8 cellular contexts compared by ENCODE assay signal in genomic region chr22:35467788-35468187, GRCh38.
A peak's percentile ranks its signal among the peaks of the same experiment; 100 is the strongest.
DNase-seq lines count a peak whose midpoint lies in the region; ATAC-seq, FAIRE-seq and TF ChIP-seq lines count a peak whose summit lies in the region.

No MANE protein-coding gene starts in this region.

- POLR2A ChIA-PET in HepG2 (lab: Yijun Ruan, JAX), result no interaction called here

- no peak for TF ChIP-seq EP300 in HepG2 (IDR thresholded peaks at IDR 0.05; ENCODE audit: low read depth in 2 of 2, low read length in 2 of 2)
- no peak for TF ChIP-seq EP300 in HepG2 (CRISPR knock-in tag; IDR thresholded peaks at IDR 0.05; ENCODE audit: borderline replicate concordance)

- H3K27ac ChIP-seq in HepG2 (ENCODE audit: extremely low read length, insufficient read depth, low read length) (no peak overlapping the region), subcutaneous abdominal adipose tissue (ENCODE audit: low read depth, low read length) (peak overlapping the region; percentile 54)

- H3K36me3 Mint-ChIP-seq in activated CD8-positive, alpha-beta memory T cell treated with anti-CD3 and anti-CD28 coated beads, Interleukin-2, amount 10 ng/mL, durations not matched to agents 7 days and 5 days, result peaks cover 20% of the 10 kb centered on the region

- FAIRE-seq in HepG2 (lab: Jason Lieb, UNC), result no peak

- TF ChIP-seq RAD21 in HepG2 (CRISPR knock-in tag; IDR thresholded peaks at IDR 0.05), result no peak

- no peaks in the 10 kb centered on the region for H3K79me2 ChIP-seq in HepG2 (ENCODE audit: insufficient read depth, low read length)

- H3K4me3 Mint-ChIP-seq in activated CD8-positive, alpha-beta memory T cell treated with anti-CD3 and anti-CD28 coated beads, Interleukin-2, amount 10 ng/mL, durations not matched to agents 7 days and 5 days, result no peak overlapping the region

- DNase-seq in NCI-H146 (lab: John Stamatoyannopoulos, UW) (peak; percentile 75), dermis blood vessel endothelial cell (peak; percentile 94), HepG2 (ENCODE audit: low spot score) (no peak), NCI-H1105 (lab: John Stamatoyannopoulos, UW) (no peak), NOMO-1 treated with dmso at 0.1 percent for 144 hours (lab: John Stamatoyannopoulos, UW; ENCODE audit: unreplicated experiment) (no peak)
- DNase-seq in activated CD8-positive, alpha-beta memory T cell treated with anti-CD3 and anti-CD28 coated beads, Interleukin-2, amount 10 ng/mL, durations not matched to agents 7 days and 5 days, result no peak

- H3K4me2 ChIP-seq in HepG2 (ENCODE audit: low read depth, low read length), result peak overlapping the region; percentile 77

- in situ Hi-C loops in HepG2 (cut with HindIII; ENCODE audit: extremely low pct_ligation_motif_present, low pct_unique_long_range_greater_than_20kb), result no loop called here

- H3K27me3 Mint-ChIP-seq in activated CD8-positive, alpha-beta memory T cell treated with anti-CD3 and anti-CD28 coated beads, Interleukin-2, amount 10 ng/mL, durations not matched to agents 7 days and 5 days, result no peaks in the 10 kb centered on the region

- H3K4me1 Mint-ChIP-seq in activated CD8-positive, alpha-beta memory T cell treated with anti-CD3 and anti-CD28 coated beads, Interleukin-2, amount 10 ng/mL, durations not matched to agents 7 days and 5 days, result no peaks in the 10 kb centered on the region

- ATAC-seq in HepG2 (peak; percentile 63), GM19328 (IDR thresholded peaks at IDR 0.05; ENCODE audit: unreplicated experiment) (no peak)
- ATAC-seq in activated CD8-positive, alpha-beta memory T cell treated with anti-CD3 and anti-CD28 coated beads, Interleukin-2, amount 10 ng/mL, durations not matched to agents 7 days and 5 days, result no peak

- CTCF ChIA-PET in HepG2 (lab: Yijun Ruan, JAX; ENCODE audit: low intra/inter-chr PET ratio, low total read pairs), result no interaction called here
- CTCF ChIA-PET in activated CD8-positive, alpha-beta memory T cell treated with anti-CD3 and anti-CD28 coated beads, Interleukin-2, amount 10 ng/mL, durations not matched to agents 7 days and 5 days (lab: Charles Lee), result no interaction called here

- WGBS in HepG2 (ENCODE audit: low lambda C conversion rate), result 10% methylated on average over 3 of the region's 8 CpGs

- H3K9me3 ChIP-seq in HepG2 (ENCODE audit: low read length) (no peaks in the 10 kb centered on the region), subcutaneous abdominal adipose tissue (ENCODE audit: control insufficient read depth in 5 of 5, low read length in 5 of 5) (peaks cover 0 to 4% (median 4%) of the 10 kb centered on the region in 5 donors)

- intact Hi-C loops in HepG2 (cut with micrococcal nuclease; ENCODE audit: unreplicated experiment), result no loop called here

- no peak overlapping the region for H3K27ac Mint-ChIP-seq in activated CD8-positive, alpha-beta memory T cell treated with anti-CD3 and anti-CD28 coated beads, Interleukin-2, amount 10 ng/mL, durations not matched to agents 7 days and 5 days

- H3K4me1 ChIP-seq in HepG2 (ENCODE audit: insufficient read depth, low read length) (peaks cover 31% of the 10 kb centered on the region), subcutaneous abdominal adipose tissue (ENCODE audit: control insufficient read depth in 5 of 5, insufficient read depth in 5 of 5, low read length in 5 of 5) (peaks cover 9 to 30% (median 17%) of the 10 kb centered on the region in 5 donors)

- H3K4me3 ChIP-seq in HepG2 (replicated peaks in 1 of 3; ENCODE audit: insufficient read depth in 1 of 3, low read depth in 2 of 3, low read length in 3 of 3) (peak overlapping the region in 1 of 3 experiments; percentile 39; a peak in 1 of 6 replicates), subcutaneous abdominal adipose tissue (ENCODE audit: low read depth in 1 of 5, low read length in 5 of 5) (no peak overlapping the region)

- no peaks in the 10 kb centered on the region for H3K9me3 Mint-ChIP-seq in activated CD8-positive, alpha-beta memory T cell treated with anti-CD3 and anti-CD28 coated beads, Interleukin-2, amount 10 ng/mL, durations not matched to agents 7 days and 5 days (ENCODE audit: low read depth)

- H2AFZ ChIP-seq in HepG2 (ENCODE audit: low read length), result no peak overlapping the region

- H4K20me1 ChIP-seq in HepG2 (ENCODE audit: insufficient read depth, low read length), result no peaks in the 10 kb centered on the region

- 0 out of 4 replicates have a peak, but pooled peaks have one; percentile 22 to 28 for TF ChIP-seq POLR2A in HepG2 (IDR thresholded peaks at IDR 0.05; ENCODE audit: insufficient read depth in 1 of 2, low read depth in 2 of 2, low read length in 2 of 2)

- H3K27me3 ChIP-seq in HepG2 (ENCODE audit: control insufficient read depth in 1 of 2, insufficient read depth in 2 of 2, low read length in 2 of 2), result peaks cover 0 to 4% of the 10 kb centered on the region in 2 experiments; a peak in 1 of 5 replicates
- H3K27me3 ChIP-seq in subcutaneous abdominal adipose tissue (ENCODE audit: control insufficient read depth in 5 of 5, insufficient read depth in 4 of 5, low read length in 5 of 5), result no peaks in the 10 kb centered on the region

- no peak for TF ChIP-seq CTCF in HepG2 (CRISPR knock-in tag; IDR thresholded peaks at IDR 0.05)

- no TSS peak for BruUV-seq in HepG2 (replicated peaks; lab: Mats Ljungman, UMichigan)

- peak overlapping the region; percentile 45 for H3K9ac ChIP-seq in HepG2 (ENCODE audit: insufficient read depth, low read depth, low read length)
- peak overlapping the region in 2 of 5 donors; percentile 30 to 54 for H3K9ac ChIP-seq in subcutaneous abdominal adipose tissue (ENCODE audit: low read length in 5 of 5)

- H3K36me3 ChIP-seq in HepG2 (replicated peaks in 1 of 2; ENCODE audit: control insufficient read depth in 1 of 2, insufficient read depth in 2 of 2, low read length in 2 of 2) (no peaks in the 10 kb centered on the region), subcutaneous abdominal adipose tissue (ENCODE audit: control insufficient read depth in 5 of 5, insufficient read depth in 5 of 5, low read length in 5 of 5) (no peaks in the 10 kb centered on the region)

TF ChIP-seq in HepG2, 621 proteins besides CTCF, POLR2A, EP300 and RAD21 (continues in another document):
- TF ChIP-seq ZMAT3 (CRISPR knock-in tag; conservative IDR thresholded peaks at IDR 0.05), result no peak
- no peak for TF ChIP-seq SNAPC2 (CRISPR knock-in tag; IDR thresholded peaks at IDR 0.05)
- TF ChIP-seq ZNF687 (CRISPR knock-in tag; IDR thresholded peaks at IDR 0.05), result peak; percentile 61
- no peak for TF ChIP-seq ZNF782 (CRISPR knock-in tag; IDR thresholded peaks at IDR 0.05; ENCODE audit: borderline replicate concordance)
- TF ChIP-seq FOXP4 (CRISPR knock-in tag; IDR thresholded peaks at IDR 0.05), result no peak
- no peak for TF ChIP-seq E2F2 (CRISPR knock-in tag; IDR thresholded peaks at IDR 0.05; ENCODE audit: borderline replicate concordance)
- TF ChIP-seq ZFY (CRISPR knock-in tag; IDR thresholded peaks at IDR 0.05), result peak; percentile 57; the same call in 1 of the 2 replicates
- no peak for TF ChIP-seq NPAS2 (CRISPR knock-in tag; IDR thresholded peaks at IDR 0.05; ENCODE audit: borderline replicate concordance)

Comparison
In these comparisons a context has a peak if more than half of its experiments do, and no peak if none do; other contexts are left out.
1. DNase-seq: peak in NCI-H146 (single experiment) and dermis blood vessel endothelial cell (single experiment); none in HepG2 (single experiment), NCI-H1105 (single experiment), activated CD8-positive, alpha-beta memory T cell treated with anti-CD3 and anti-CD28 coated beads, Interleukin-2, amount 10 ng/mL, durations not matched to agents 7 days and 5 days (single experiment) and NOMO-1 treated with dmso at 0.1 percent for 144 hours (single experiment).